14 cellular contexts compared by ENCODE assay signal in genomic region chr5:173680660-173681242, GRCh38.
A peak's percentile ranks its signal among the peaks of the same experiment; 100 is the strongest.
DNase-seq lines count a peak whose midpoint lies in the region; ATAC-seq, FAIRE-seq and TF ChIP-seq lines count a peak whose summit lies in the region.
"Had no signal": no experiment of that assay in that cellular context is flagged by ENCODE, and none has a peak within 500 bp of the region (broad histone marks: within the 10 kb centered on the region; RNA-seq: fewer than 3 reads in every experiment).

No MANE protein-coding gene starts in this region.

- H3K36me3 ChIP-seq in pancreas = no peaks in the 10 kb centered on the region
- H3K36me3 ChIP-seq: uterus had no signal

- no peaks in the 10 kb centered on the region for H3K9me3 ChIP-seq in pancreas
- H3K9me3 ChIP-seq: uterus had no signal

- no peak for TF ChIP-seq CTCF in pancreas (IDR thresholded peaks at IDR 0.05)

- no peaks in the 10 kb centered on the region for H3K27me3 ChIP-seq in pancreas
- H3K27me3 ChIP-seq: uterus had no signal

- DNase-seq in pancreas = peak in 3 of 6 donors; percentile 41 to 71 (median 55)
- no peak for DNase-seq in natural killer cell treated with Interleukin-12 subunit alpha and Interleukin-12 subunit beta and Interleukin-15 and Interleukin-18, amount 100 ng/mL, for 72 hours (ENCODE audit: low spot score)
- no peak for DNase-seq in NCI-H524 (lab: John Stamatoyannopoulos, UW)
- no peak for DNase-seq in superior temporal gyrus (ENCODE audit: extremely low spot score)
- DNase-seq in epidermal melanocyte (ENCODE audit: insufficient read length, low spot score) = no peak
- DNase-seq: foreskin fibroblast, NCI-H1436 treated with DMSO at 0.1 percent for 48 hours, uterus had no signal

- peak overlapping the region; percentile 24 to 65 (median 56) for H3K27ac ChIP-seq in pancreas
- H3K27ac ChIP-seq: HL-60, uterus had no signal

- ATAC-seq in GM18909 (IDR thresholded peaks at IDR 0.05; ENCODE audit: poor library complexity, unreplicated experiment) (peak; percentile 84), GM21786 (IDR thresholded peaks at IDR 0.05; ENCODE audit: unreplicated experiment) (peak; percentile 79), HG03354 (IDR thresholded peaks at IDR 0.05; ENCODE audit: poor library complexity, severe bottlenecking, unreplicated experiment) (peak; percentile 80), pancreas (peak; percentile 79 to 91 (median 88))
- no peak for ATAC-seq in natural killer cell treated with Interleukin-12 subunit alpha and Interleukin-12 subunit beta and Interleukin-15 and Interleukin-18, amount 100 ng/mL, for 72 hours

- peaks cover 6 to 13% (median 11%) of the 10 kb centered on the region in 3 donors for H3K4me1 ChIP-seq in pancreas
- H3K4me1 ChIP-seq: uterus had no signal

- H3K27ac Mint-ChIP-seq in natural killer cell treated with Interleukin-12 subunit alpha and Interleukin-12 subunit beta and Interleukin-15 and Interleukin-18, amount 100 ng/mL, for 72 hours = no peak overlapping the region
- H3K27ac Mint-ChIP-seq: activated T-helper 1 cell treated with anti-CD3 and anti-CD28 coated beads, Interleukin-12 subunit alpha, Interleukin-12 subunit beta, Interleukin-2, Interleukin-4 antibody, amounts not matched to agents 30 ng/mL and 10 ng/mL and 1 ng/mL, durations not matched to agents 14 hours and 24 hours and 36 hours had no signal

- no peaks in the 10 kb centered on the region for H3K4me1 Mint-ChIP-seq in natural killer cell treated with Interleukin-12 subunit alpha and Interleukin-12 subunit beta and Interleukin-15 and Interleukin-18, amount 100 ng/mL, for 72 hours (ENCODE audit: low read depth in 2 of 2)
- H3K4me1 Mint-ChIP-seq: central memory CD8-positive, alpha-beta T cell had no signal

- intact Hi-C loops in pancreas (cut with DNase I) = no loop called here

- peaks cover 5% of the 10 kb centered on the region for H3K36me3 Mint-ChIP-seq in natural killer cell treated with Interleukin-12 subunit alpha and Interleukin-12 subunit beta and Interleukin-15 and Interleukin-18, amount 100 ng/mL, for 72 hours

- H3K27me3 Mint-ChIP-seq in natural killer cell treated with Interleukin-12 subunit alpha and Interleukin-12 subunit beta and Interleukin-15 and Interleukin-18, amount 100 ng/mL, for 72 hours = peaks cover 11 to 19% of the 10 kb centered on the region in 2 donors

- no peaks in the 10 kb centered on the region for H3K9me3 Mint-ChIP-seq in natural killer cell treated with Interleukin-12 subunit alpha and Interleukin-12 subunit beta and Interleukin-15 and Interleukin-18, amount 100 ng/mL, for 72 hours
- H3K9me3 Mint-ChIP-seq: central memory CD8-positive, alpha-beta T cell had no signal

- FAIRE-seq in pancreas (lab: Jason Lieb, UNC) = no peak

- 52% methylated on average over 6 of the region's 6 CpGs for WGBS in pancreas, 2 donors

- H3K4me3 ChIP-seq in pancreas = no peak overlapping the region
- H3K4me3 ChIP-seq: uterus had no signal

- no peak overlapping the region for H3K4me3 Mint-ChIP-seq in natural killer cell treated with Interleukin-12 subunit alpha and Interleukin-12 subunit beta and Interleukin-15 and Interleukin-18, amount 100 ng/mL, for 72 hours
- H3K4me3 Mint-ChIP-seq: activated T-helper 1 cell treated with anti-CD3 and anti-CD28 coated beads, Interleukin-12 subunit alpha, Interleukin-12 subunit beta, Interleukin-2, Interleukin-4 antibody, amounts not matched to agents 30 ng/mL and 10 ng/mL and 1 ng/mL, durations not matched to agents 14 hours and 24 hours and 36 hours; central memory CD8-positive, alpha-beta T cell had no signal

Comparison
In these comparisons a context has a peak if more than half of its experiments do, and no peak if none do; other contexts are left out.
1. ATAC-seq: peak in GM18909 (single experiment), GM21786 (single experiment), HG03354 (single experiment) and pancreas (4 of 4); none in natural killer cell treated with Interleukin-12 subunit alpha and Interleukin-12 subunit beta and Interleukin-15 and Interleukin-18, amount 100 ng/mL, for 72 hours (0 of 2).